ENCODE assay signal across 1 cellular context in the genomic region with DNA sequence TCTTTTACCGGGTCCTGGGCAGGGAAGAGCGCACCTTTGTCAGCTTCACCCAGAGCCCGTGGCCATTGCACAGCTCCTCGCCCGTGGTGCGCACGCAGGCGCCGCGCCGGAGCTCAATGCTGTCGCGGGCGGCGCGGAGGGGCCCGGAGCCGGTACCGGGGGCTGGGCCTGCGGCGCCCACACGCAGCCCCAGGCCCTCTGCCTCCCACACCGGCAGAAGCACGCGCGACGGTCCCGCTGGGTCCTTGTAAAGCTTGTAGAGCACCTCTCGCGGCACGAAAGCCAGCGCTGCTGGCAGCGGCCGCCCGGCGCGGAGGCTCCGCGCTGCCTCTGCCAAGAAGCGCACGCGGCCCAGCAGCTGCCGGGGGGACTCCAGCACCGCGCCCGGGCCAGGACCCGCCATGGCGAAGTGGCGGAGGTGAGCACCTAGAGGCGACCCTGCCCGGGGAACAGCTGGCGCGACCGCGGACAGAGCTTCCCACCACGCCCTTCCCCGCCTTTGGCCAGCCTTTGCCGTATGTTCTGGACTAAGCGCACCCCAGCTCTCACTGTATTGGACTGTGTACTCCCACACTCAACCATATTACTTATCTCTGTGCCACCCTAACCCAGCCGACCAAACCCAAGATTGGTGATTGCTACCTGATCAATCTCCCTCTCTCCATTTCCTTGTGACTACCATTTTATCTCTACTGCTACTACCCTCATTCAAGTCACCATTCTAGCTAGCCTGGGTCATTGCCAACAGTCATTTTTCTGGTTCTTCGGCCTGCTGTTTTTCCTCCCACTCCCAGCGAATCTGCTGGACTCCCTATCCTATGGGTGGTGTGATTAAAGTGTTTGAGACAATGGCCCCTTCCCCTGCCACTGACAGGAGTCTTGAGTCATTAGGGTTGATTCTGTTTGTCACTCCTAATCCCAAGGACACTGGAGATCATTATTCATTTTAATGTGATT.
TF ChIP-seq lines count a peak whose summit lies in the region.

A gene (minus strand): TSS at position 470 of the 957 bp plus-strand sequence. CDS start 67 bp downstream, at position 403.

TF ChIP-seq in K562, 482 proteins besides CTCF, POLR2A, EP300 and RAD21 (continued from another document and continues in another):
- TF ChIP-seq ZNF717 (CRISPR knock-in tag; IDR thresholded peaks at IDR 0.05), result no peak
- TF ChIP-seq PML (IDR thresholded peaks at IDR 0.05; ENCODE audit: low read length), result no peak; the same call in 1 of the 2 replicates
- no peak for TF ChIP-seq TCF7 (IDR thresholded peaks at IDR 0.05; ENCODE audit: borderline replicate concordance)
- TF ChIP-seq, protein P1, sequence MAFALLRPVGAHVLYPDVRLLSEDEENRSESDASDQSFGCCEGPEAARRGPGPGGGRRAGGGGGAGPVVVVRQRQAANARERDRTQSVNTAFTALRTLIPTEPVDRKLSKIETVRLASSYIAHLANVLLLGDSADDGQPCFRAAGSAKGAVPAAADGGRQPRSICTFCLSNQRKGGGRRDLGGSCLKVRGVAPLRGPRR (CRISPR knock-in tag; IDR thresholded peaks at IDR 0.05), result no peak
- no peak for TF ChIP-seq ZNF354B (CRISPR knock-in tag; IDR thresholded peaks at IDR 0.05)
- no peak; the same call in 1 of the 2 replicates for TF ChIP-seq NR1H2 (CRISPR knock-in tag; IDR thresholded peaks at IDR 0.05)
- 0 out of 2 replicates have a peak, but pooled peaks have one; percentile 51 for TF ChIP-seq LARP7 (IDR thresholded peaks at IDR 0.05)
- TF ChIP-seq FUS (optimal IDR thresholded peaks at IDR 0.05; ENCODE audit: low read depth, low read length), result no peak
- TF ChIP-seq BDP1 (IDR thresholded peaks at IDR 0.05; ENCODE audit: insufficient read depth, insufficient read length), result no peak
- no peak for TF ChIP-seq CBFB (CRISPR knock-in tag; IDR thresholded peaks at IDR 0.05)
- no peak for TF ChIP-seq ZC3H11A (IDR thresholded peaks at IDR 0.05; ENCODE audit: low read depth, low read length)
- no peak for TF ChIP-seq XRCC3 (IDR thresholded peaks at IDR 0.05)
- no peak for TF ChIP-seq ETV6 (IDR thresholded peaks at IDR 0.05; ENCODE audit: borderline replicate concordance in 1 of 2, low read depth in 2 of 2, low read length in 1 of 2)
- TF ChIP-seq ETV6 (CRISPR knock-in tag; IDR thresholded peaks at IDR 0.05; ENCODE audit: borderline replicate concordance), result no peak
- TF ChIP-seq ZNF780A (CRISPR knock-in tag; IDR thresholded peaks at IDR 0.05), result no peak
- TF ChIP-seq ZNF212 (CRISPR knock-in tag; IDR thresholded peaks at IDR 0.05), result no peak; the same call in 1 of the 2 replicates
- TF ChIP-seq CCNT2 (IDR thresholded peaks at IDR 0.05; ENCODE audit: borderline replicate concordance, extremely low read depth, insufficient read length, low read depth, low read length), result peak; percentile 84
- TF ChIP-seq MAFK (IDR thresholded peaks at IDR 0.05; ENCODE audit: low read length), result peak; percentile 91
- no peak for TF ChIP-seq ZNF197 (CRISPR knock-in tag; IDR thresholded peaks at IDR 0.05; ENCODE audit: low read depth)
- TF ChIP-seq RBM39 (optimal IDR thresholded peaks at IDR 0.05; ENCODE audit: low read depth, low read length), result peak; percentile 11
- TF ChIP-seq RUNX1 (IDR thresholded peaks at IDR 0.05; ENCODE audit: low read depth), result no peak
- no peak for TF ChIP-seq FOXJ3 (CRISPR knock-in tag; IDR thresholded peaks at IDR 0.05)
- TF ChIP-seq, protein P2, sequence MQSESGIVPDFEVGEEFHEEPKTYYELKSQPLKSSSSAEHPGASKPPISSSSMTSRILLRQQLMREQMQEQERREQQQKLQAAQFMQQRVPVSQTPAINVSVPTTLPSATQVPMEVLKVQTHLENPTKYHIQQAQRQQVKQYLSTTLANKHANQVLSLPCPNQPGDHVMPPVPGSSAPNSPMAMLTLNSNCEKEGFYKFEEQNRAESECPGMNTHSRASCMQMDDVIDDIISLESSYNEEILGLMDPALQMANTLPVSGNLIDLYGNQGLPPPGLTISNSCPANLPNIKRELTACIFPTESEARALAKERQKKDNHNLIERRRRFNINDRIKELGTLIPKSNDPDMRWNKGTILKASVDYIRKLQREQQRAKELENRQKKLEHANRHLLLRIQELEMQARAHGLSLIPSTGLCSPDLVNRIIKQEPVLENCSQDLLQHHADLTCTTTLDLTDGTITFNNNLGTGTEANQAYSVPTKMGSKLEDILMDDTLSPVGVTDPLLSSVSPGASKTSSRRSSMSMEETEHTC (IDR thresholded peaks at IDR 0.05), result no peak
- TF ChIP-seq DIDO1 (tag; IDR thresholded peaks at IDR 0.05; ENCODE audit: low read depth), result no peak
- TF ChIP-seq U2AF2 (optimal IDR thresholded peaks at IDR 0.05; ENCODE audit: low read depth, low read length), result no peak
- no peak for TF ChIP-seq SIX5 (IDR thresholded peaks at IDR 0.05; ENCODE audit: borderline replicate concordance in 1 of 2, insufficient read depth in 1 of 2, low read depth in 1 of 2, low read length in 2 of 2)
- TF ChIP-seq NFRKB (IDR thresholded peaks at IDR 0.05; ENCODE audit: low read depth), result peak; percentile 51
- TF ChIP-seq, protein P3, sequence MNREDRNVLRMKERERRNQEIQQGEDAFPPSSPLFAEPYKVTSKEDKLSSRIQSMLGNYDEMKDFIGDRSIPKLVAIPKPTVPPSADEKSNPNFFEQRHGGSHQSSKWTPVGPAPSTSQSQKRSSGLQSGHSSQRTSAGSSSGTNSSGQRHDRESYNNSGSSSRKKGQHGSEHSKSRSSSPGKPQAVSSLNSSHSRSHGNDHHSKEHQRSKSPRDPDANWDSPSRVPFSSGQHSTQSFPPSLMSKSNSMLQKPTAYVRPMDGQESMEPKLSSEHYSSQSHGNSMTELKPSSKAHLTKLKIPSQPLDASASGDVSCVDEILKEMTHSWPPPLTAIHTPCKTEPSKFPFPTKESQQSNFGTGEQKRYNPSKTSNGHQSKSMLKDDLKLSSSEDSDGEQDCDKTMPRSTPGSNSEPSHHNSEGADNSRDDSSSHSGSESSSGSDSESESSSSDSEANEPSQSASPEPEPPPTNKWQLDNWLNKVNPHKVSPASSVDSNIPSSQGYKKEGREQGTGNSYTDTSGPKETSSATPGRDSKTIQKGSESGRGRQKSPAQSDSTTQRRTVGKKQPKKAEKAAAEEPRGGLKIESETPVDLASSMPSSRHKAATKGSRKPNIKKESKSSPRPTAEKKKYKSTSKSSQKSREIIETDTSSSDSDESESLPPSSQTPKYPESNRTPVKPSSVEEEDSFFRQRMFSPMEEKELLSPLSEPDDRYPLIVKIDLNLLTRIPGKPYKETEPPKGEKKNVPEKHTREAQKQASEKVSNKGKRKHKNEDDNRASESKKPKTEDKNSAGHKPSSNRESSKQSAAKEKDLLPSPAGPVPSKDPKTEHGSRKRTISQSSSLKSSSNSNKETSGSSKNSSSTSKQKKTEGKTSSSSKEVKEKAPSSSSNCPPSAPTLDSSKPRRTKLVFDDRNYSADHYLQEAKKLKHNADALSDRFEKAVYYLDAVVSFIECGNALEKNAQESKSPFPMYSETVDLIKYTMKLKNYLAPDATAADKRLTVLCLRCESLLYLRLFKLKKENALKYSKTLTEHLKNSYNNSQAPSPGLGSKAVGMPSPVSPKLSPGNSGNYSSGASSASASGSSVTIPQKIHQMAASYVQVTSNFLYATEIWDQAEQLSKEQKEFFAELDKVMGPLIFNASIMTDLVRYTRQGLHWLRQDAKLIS (CRISPR knock-in tag; IDR thresholded peaks at IDR 0.05), result no peak
- TF ChIP-seq, protein P4, sequence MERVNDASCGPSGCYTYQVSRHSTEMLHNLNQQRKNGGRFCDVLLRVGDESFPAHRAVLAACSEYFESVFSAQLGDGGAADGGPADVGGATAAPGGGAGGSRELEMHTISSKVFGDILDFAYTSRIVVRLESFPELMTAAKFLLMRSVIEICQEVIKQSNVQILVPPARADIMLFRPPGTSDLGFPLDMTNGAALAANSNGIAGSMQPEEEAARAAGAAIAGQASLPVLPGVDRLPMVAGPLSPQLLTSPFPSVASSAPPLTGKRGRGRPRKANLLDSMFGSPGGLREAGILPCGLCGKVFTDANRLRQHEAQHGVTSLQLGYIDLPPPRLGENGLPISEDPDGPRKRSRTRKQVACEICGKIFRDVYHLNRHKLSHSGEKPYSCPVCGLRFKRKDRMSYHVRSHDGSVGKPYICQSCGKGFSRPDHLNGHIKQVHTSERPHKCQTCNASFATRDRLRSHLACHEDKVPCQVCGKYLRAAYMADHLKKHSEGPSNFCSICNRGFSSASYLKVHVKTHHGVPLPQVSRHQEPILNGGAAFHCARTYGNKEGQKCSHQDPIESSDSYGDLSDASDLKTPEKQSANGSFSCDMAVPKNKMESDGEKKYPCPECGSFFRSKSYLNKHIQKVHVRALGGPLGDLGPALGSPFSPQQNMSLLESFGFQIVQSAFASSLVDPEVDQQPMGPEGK (CRISPR knock-in tag; IDR thresholded peaks at IDR 0.05; ENCODE audit: borderline replicate concordance), result no peak
- TF ChIP-seq XRCC4 (IDR thresholded peaks at IDR 0.05; ENCODE audit: extremely low read depth, insufficient read depth, insufficient read length), result no peak
- TF ChIP-seq, protein P5, sequence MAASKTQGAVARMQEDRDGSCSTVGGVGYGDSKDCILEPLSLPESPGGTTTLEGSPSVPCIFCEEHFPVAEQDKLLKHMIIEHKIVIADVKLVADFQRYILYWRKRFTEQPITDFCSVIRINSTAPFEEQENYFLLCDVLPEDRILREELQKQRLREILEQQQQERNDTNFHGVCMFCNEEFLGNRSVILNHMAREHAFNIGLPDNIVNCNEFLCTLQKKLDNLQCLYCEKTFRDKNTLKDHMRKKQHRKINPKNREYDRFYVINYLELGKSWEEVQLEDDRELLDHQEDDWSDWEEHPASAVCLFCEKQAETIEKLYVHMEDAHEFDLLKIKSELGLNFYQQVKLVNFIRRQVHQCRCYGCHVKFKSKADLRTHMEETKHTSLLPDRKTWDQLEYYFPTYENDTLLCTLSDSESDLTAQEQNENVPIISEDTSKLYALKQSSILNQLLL (CRISPR knock-in tag; IDR thresholded peaks at IDR 0.05; ENCODE audit: borderline replicate concordance), result no peak
- TF ChIP-seq SIRT6 (IDR thresholded peaks at IDR 0.05; ENCODE audit: low read depth, low read length), result no peak
- TF ChIP-seq, protein P6, sequence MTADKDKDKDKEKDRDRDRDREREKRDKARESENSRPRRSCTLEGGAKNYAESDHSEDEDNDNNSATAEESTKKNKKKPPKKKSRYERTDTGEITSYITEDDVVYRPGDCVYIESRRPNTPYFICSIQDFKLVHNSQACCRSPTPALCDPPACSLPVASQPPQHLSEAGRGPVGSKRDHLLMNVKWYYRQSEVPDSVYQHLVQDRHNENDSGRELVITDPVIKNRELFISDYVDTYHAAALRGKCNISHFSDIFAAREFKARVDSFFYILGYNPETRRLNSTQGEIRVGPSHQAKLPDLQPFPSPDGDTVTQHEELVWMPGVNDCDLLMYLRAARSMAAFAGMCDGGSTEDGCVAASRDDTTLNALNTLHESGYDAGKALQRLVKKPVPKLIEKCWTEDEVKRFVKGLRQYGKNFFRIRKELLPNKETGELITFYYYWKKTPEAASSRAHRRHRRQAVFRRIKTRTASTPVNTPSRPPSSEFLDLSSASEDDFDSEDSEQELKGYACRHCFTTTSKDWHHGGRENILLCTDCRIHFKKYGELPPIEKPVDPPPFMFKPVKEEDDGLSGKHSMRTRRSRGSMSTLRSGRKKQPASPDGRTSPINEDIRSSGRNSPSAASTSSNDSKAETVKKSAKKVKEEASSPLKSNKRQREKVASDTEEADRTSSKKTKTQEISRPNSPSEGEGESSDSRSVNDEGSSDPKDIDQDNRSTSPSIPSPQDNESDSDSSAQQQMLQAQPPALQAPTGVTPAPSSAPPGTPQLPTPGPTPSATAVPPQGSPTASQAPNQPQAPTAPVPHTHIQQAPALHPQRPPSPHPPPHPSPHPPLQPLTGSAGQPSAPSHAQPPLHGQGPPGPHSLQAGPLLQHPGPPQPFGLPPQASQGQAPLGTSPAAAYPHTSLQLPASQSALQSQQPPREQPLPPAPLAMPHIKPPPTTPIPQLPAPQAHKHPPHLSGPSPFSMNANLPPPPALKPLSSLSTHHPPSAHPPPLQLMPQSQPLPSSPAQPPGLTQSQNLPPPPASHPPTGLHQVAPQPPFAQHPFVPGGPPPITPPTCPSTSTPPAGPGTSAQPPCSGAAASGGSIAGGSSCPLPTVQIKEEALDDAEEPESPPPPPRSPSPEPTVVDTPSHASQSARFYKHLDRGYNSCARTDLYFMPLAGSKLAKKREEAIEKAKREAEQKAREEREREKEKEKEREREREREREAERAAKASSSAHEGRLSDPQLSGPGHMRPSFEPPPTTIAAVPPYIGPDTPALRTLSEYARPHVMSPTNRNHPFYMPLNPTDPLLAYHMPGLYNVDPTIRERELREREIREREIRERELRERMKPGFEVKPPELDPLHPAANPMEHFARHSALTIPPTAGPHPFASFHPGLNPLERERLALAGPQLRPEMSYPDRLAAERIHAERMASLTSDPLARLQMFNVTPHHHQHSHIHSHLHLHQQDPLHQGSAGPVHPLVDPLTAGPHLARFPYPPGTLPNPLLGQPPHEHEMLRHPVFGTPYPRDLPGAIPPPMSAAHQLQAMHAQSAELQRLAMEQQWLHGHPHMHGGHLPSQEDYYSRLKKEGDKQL (CRISPR knock-in tag; IDR thresholded peaks at IDR 0.05; ENCODE audit: borderline replicate concordance), result 0 out of 2 replicates have a peak, but pooled peaks have one; percentile 70
- TF ChIP-seq E2F3 (CRISPR knock-in tag; IDR thresholded peaks at IDR 0.05), result no peak
- TF ChIP-seq EGR1 (conservative IDR thresholded peaks at IDR 0.05), result peak; percentile 64; the same call in 1 of the 2 replicates
- no peak for TF ChIP-seq ZNF830 (CRISPR knock-in tag; IDR thresholded peaks at IDR 0.05)
- TF ChIP-seq ZNF274 (IDR thresholded peaks at IDR 0.05; ENCODE audit: borderline replicate concordance, low read depth, low read length), result no peak
- TF ChIP-seq ZNF232 (CRISPR knock-in tag; IDR thresholded peaks at IDR 0.05), result 0 out of 2 replicates have a peak, but pooled peaks have one; percentile 51
- TF ChIP-seq, protein P7, sequence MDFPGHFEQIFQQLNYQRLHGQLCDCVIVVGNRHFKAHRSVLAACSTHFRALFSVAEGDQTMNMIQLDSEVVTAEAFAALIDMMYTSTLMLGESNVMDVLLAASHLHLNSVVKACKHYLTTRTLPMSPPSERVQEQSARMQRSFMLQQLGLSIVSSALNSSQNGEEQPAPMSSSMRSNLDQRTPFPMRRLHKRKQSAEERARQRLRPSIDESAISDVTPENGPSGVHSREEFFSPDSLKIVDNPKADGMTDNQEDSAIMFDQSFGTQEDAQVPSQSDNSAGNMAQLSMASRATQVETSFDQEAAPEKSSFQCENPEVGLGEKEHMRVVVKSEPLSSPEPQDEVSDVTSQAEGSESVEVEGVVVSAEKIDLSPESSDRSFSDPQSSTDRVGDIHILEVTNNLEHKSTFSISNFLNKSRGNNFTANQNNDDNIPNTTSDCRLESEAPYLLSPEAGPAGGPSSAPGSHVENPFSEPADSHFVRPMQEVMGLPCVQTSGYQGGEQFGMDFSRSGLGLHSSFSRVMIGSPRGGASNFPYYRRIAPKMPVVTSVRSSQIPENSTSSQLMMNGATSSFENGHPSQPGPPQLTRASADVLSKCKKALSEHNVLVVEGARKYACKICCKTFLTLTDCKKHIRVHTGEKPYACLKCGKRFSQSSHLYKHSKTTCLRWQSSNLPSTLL (IDR thresholded peaks at IDR 0.05), result no peak
- no peak for TF ChIP-seq TAF15 (IDR thresholded peaks at IDR 0.05; ENCODE audit: low read depth, low read length)
- TF ChIP-seq JUNB (CRISPR knock-in tag; conservative IDR thresholded peaks at IDR 0.05), result no peak
